In the genomic region with DNA sequence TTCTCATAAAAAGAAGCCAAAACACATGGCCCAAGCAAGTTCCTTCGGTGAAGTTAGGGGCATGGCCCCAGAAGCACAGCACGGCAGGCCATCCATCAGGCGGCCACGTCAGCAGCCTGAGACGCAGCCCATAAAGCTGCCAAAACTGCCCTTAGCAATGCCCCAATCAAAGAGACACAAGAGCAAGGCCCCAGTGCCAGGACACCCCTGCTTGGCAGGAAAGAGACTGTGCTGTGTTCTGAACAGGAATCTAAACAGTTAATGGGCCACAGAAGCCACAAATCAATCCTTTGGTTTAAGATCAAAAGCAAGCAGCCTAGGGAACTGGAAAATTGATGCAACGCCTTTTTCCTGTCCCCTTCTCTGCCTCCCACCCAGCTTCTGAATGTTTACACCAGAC, we compare ENCODE assay signal across 24 cellular contexts.
"Had no signal": no experiment of that assay in that cellular context is flagged by ENCODE, and none has a peak within 500 bp of the region (broad histone marks: within the 10 kb centered on the region; RNA-seq: fewer than 3 reads in every experiment).

No MANE protein-coding gene starts in this region.

- H3K27me3 Mint-ChIP-seq: activated naive CD8-positive, alpha-beta T cell treated with anti-CD3 and anti-CD28 coated beads for 36 hours had no signal

- DNase-seq: activated CD4-positive, alpha-beta T cell treated with anti-CD3 and anti-CD28 coated beads, Interleukin-2, amount 50 U/mL, for 48 hours; activated CD8-positive, alpha-beta memory T cell treated with anti-CD3 and anti-CD28 coated beads, Interleukin-2, amount 50 U/mL, for 48 hours; activated naive CD4-positive, alpha-beta T cell treated with Interleukin-2 at 50 U/mL for 16 hours; activated naive CD8-positive, alpha-beta T cell treated with anti-CD3 and anti-CD28 coated beads for 36 hours; activated T-cell treated with anti-CD3 and anti-CD28 coated beads, Interleukin-2, amount 50 U/mL, for 4 hours; body of pancreas; cortex of kidney; foreskin melanocyte; immature natural killer cell; kidney glomerular epithelial cell; left ventricle myocardium inferior; ovary; stomach; T-cell; transverse colon had no signal

- H3K4me1 Mint-ChIP-seq: activated naive CD8-positive, alpha-beta T cell treated with anti-CD3 and anti-CD28 coated beads for 36 hours; immature natural killer cell; stimulated activated memory B cell treated with anti-CD40 and anti-IgM and Interleukin-4, amounts not matched to agents 10 μg/mL and 1 μg/mL and 100 μg/mL, for 72 hours; T-cell had no signal

- H3K27ac Mint-ChIP-seq: activated naive CD8-positive, alpha-beta T cell treated with anti-CD3 and anti-CD28 coated beads for 36 hours; immature natural killer cell; natural killer cell treated with Interleukin-12 subunit alpha and Interleukin-12 subunit beta and Interleukin-15 and Interleukin-18, amount 100 ng/mL, for 72 hours; stimulated activated memory B cell treated with anti-CD40 and anti-IgM and Interleukin-4, amounts not matched to agents 10 μg/mL and 1 μg/mL and 100 μg/mL, for 72 hours; T-cell had no signal

- H3K9me3 Mint-ChIP-seq: activated naive CD8-positive, alpha-beta T cell treated with anti-CD3 and anti-CD28 coated beads for 36 hours had no signal

- H3K27me3 ChIP-seq: body of pancreas, cardiac muscle cell, neutrophil, ovary, right atrium auricular region, stomach, suprapubic skin, transverse colon, vagina had no signal

- H3K4me3 Mint-ChIP-seq: activated naive CD8-positive, alpha-beta T cell treated with anti-CD3 and anti-CD28 coated beads for 36 hours; activated T-cell treated with anti-CD3 and anti-CD28 coated beads, Interleukin-2, amount 50 U/mL, for 4 hours; immature natural killer cell; natural killer cell treated with Interleukin-12 subunit alpha and Interleukin-12 subunit beta and Interleukin-15 and Interleukin-18, amount 100 ng/mL, for 72 hours; stimulated activated memory B cell treated with anti-CD40 and anti-IgM and Interleukin-4, amounts not matched to agents 10 μg/mL and 1 μg/mL and 100 μg/mL, for 72 hours; T-cell had no signal

- H3K9me3 ChIP-seq: body of pancreas, left ventricle myocardium inferior, neutrophil, ovary, prostate gland, right atrium auricular region, stomach, suprapubic skin, transverse colon, vagina had no signal

- H3K27ac ChIP-seq: body of pancreas, cardiac muscle cell, epithelial cell of prostate, left ventricle myocardium inferior, neutrophil, ovary, prostate gland, right atrium auricular region, stomach, suprapubic skin, transverse colon, vagina had no signal

- ATAC-seq: activated T-cell treated with anti-CD3 and anti-CD28 coated beads, Interleukin-2, amount 50 U/mL, for 4 hours; body of pancreas; natural killer cell treated with Interleukin-12 subunit alpha and Interleukin-12 subunit beta and Interleukin-15 and Interleukin-18, amount 100 ng/mL, for 72 hours; stimulated activated memory B cell treated with anti-CD40 and anti-IgM and Interleukin-4, amounts not matched to agents 10 μg/mL and 1 μg/mL and 100 μg/mL, for 72 hours; T-cell had no signal

- H3K36me3 ChIP-seq: cardiac muscle cell, left ventricle myocardium inferior, neutrophil, ovary, prostate gland, right atrium auricular region, stomach, suprapubic skin, transverse colon, vagina had no signal

- H3K4me3 ChIP-seq: body of pancreas, cardiac muscle cell, left ventricle myocardium inferior, ovary, prostate gland, right atrium auricular region, stomach, suprapubic skin, transverse colon, vagina had no signal

- H3K4me1 ChIP-seq: body of pancreas, left ventricle myocardium inferior, prostate gland, suprapubic skin, transverse colon had no signal

- H3K36me3 Mint-ChIP-seq: activated naive CD8-positive, alpha-beta T cell treated with anti-CD3 and anti-CD28 coated beads for 36 hours; immature natural killer cell; natural killer cell treated with Interleukin-12 subunit alpha and Interleukin-12 subunit beta and Interleukin-15 and Interleukin-18, amount 100 ng/mL, for 72 hours; stimulated activated memory B cell treated with anti-CD40 and anti-IgM and Interleukin-4, amounts not matched to agents 10 μg/mL and 1 μg/mL and 100 μg/mL, for 72 hours; T-cell had no signal
